In the genomic region with DNA sequence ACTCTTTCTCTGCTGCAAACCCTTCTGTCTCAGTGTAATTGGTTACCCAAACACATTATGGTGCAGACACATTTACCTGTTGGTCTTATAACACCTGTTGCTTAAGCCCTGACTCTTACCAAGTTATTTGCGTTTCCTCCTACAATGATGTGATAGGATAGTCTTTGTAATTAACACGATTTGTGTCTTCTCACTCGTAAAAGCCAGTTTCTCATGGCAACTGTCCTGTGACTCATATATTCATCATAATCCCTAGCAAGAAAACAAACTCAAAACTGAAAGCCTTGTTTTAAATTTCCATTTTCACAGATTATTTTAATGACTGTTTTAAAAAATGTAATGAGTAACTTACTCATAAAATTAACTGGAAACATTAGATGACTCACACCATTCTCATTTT, we compare ENCODE assay signal across 15 cellular contexts.
DNase-seq lines count a peak whose midpoint lies in the region; ATAC-seq and TF ChIP-seq lines count a peak whose summit lies in the region.
"Had no signal": no experiment of that assay in that cellular context is flagged by ENCODE, and none has a peak within 500 bp of the region (broad histone marks: within the 10 kb centered on the region; RNA-seq: fewer than 3 reads in every experiment).

No MANE protein-coding gene starts in this region.

- intact Hi-C loops in A673 (cut with micrococcal nuclease; ENCODE audit: unreplicated experiment), result no loop called here

- DNase-seq in A673 (ENCODE audit: low spot score) (peak; percentile 55), Ammon's horn (ENCODE audit: low spot score) (peak; percentile 8), RWPE2 (ENCODE audit: low spot score) (no peak), foreskin keratinocyte (peak; percentile 22 to 41), immature natural killer cell (no peak), H4 (ENCODE audit: low spot score) (no peak)
- DNase-seq in activated CD8-positive, alpha-beta memory T cell treated with anti-CD3 and anti-CD28 coated beads, Interleukin-2, amount 50 U/mL, for 4 hours, result no peak
- DNase-seq: CD4-positive, CD25-positive, alpha-beta regulatory T cell; DMS 273 treated with DMSO at 0.1 percent for 48 hours; DMS79 treated with DMSO at 0.1 percent for 48 hours; EL; GOT3 had no signal

- POLR2A ChIA-PET in A673 (lab: Charles Lee; ENCODE audit: low non-redundant PET), result no interaction called here

- no peaks in the 10 kb centered on the region for H3K4me1 Mint-ChIP-seq in immature natural killer cell
- H3K4me1 Mint-ChIP-seq: CD4-positive, CD25-positive, alpha-beta regulatory T cell had no signal

- peaks cover 12% of the 10 kb centered on the region for H3K9me3 ChIP-seq in A673 (ENCODE audit: low read depth, low read length, poor library complexity, severe bottlenecking)
- no peaks in the 10 kb centered on the region for H3K9me3 ChIP-seq in RWPE2 (ENCODE audit: severe bottlenecking)
- H3K9me3 ChIP-seq: HAP-1 had no signal

- H3K9me3 Mint-ChIP-seq in immature natural killer cell, result peaks cover 6 to 30% (median 12%) of the 10 kb centered on the region in 6 donors

- no peak overlapping the region for H3K27ac Mint-ChIP-seq in immature natural killer cell
- H3K27ac Mint-ChIP-seq: CD4-positive, CD25-positive, alpha-beta regulatory T cell; IgD-negative memory B cell had no signal

- ATAC-seq in RWPE2 (ENCODE audit: low read depth) (peak; percentile 33; the same call in 1 of the 3 replicates), foreskin keratinocyte (peak; percentile 89)

- no peak overlapping the region for H3K4me3 ChIP-seq in A673 (ENCODE audit: low read depth, low read length, poor library complexity, severe bottlenecking)
- no peak overlapping the region for H3K4me3 ChIP-seq in RWPE2 (ENCODE audit: severe bottlenecking)
- H3K4me3 ChIP-seq: BLaER1 treated with 17β-estradiol and CSF1 and Interleukin-3, amounts not matched to agents 10 nM and 100 nM; HAP-1 had no signal

- peaks cover 0 to 3% (median 0%) of the 10 kb centered on the region in 3 donors for H3K36me3 Mint-ChIP-seq in immature natural killer cell
- H3K36me3 Mint-ChIP-seq: CD4-positive, CD25-positive, alpha-beta regulatory T cell; IgD-negative memory B cell had no signal

- TF ChIP-seq CTCF in A673 (conservative IDR thresholded peaks at IDR 0.05; ENCODE audit: low read depth, low read length) (no peak), RWPE2 (IDR thresholded peaks at IDR 0.05; ENCODE audit: poor library complexity, severe bottlenecking) (no peak), foreskin keratinocyte (conservative IDR thresholded peaks at IDR 0.05) (no peak)

- CTCF ChIA-PET in A673 (lab: Charles Lee), result no interaction called here

- BruUV-seq in A673 (replicated peaks; lab: Mats Ljungman, UMichigan), result no TSS peak

- no peak overlapping the region for H3K27ac ChIP-seq in A673 (ENCODE audit: low read depth, low read length, poor library complexity, severe bottlenecking)
- peak overlapping the region; percentile 19 for H3K27ac ChIP-seq in RWPE2 (ENCODE audit: poor library complexity, severe bottlenecking)
- H3K27ac ChIP-seq in foreskin keratinocyte, result peak overlapping the region; percentile 62
- H3K27ac ChIP-seq: BLaER1 treated with 17β-estradiol and CSF1 and Interleukin-3, amounts not matched to agents 10 nM and 100 nM had no signal

- H3K4me3 Mint-ChIP-seq in immature natural killer cell, result no peak overlapping the region
- H3K4me3 Mint-ChIP-seq: CD4-positive, CD25-positive, alpha-beta regulatory T cell; IgD-negative memory B cell had no signal

- no peaks in the 10 kb centered on the region for H3K36me3 ChIP-seq in A673 (ENCODE audit: insufficient read depth, low read length, poor library complexity, severe bottlenecking)
- no peaks in the 10 kb centered on the region for H3K36me3 ChIP-seq in RWPE2 (ENCODE audit: low read depth)
- H3K36me3 ChIP-seq: BLaER1 treated with 17β-estradiol and CSF1 and Interleukin-3, amounts not matched to agents 10 nM and 100 nM; HAP-1 had no signal

- H3K27me3 Mint-ChIP-seq in immature natural killer cell (ENCODE audit: low read depth in 3 of 3), result peaks cover 0 to 5% (median 4%) of the 10 kb centered on the region in 3 donors
- H3K27me3 Mint-ChIP-seq: CD4-positive, CD25-positive, alpha-beta regulatory T cell; IgD-negative memory B cell had no signal

- H3K27me3 ChIP-seq in A673 (replicated peaks; ENCODE audit: insufficient read depth, low read depth, low read length, poor library complexity) (no peaks in the 10 kb centered on the region), RWPE2 (ENCODE audit: insufficient read depth, poor library complexity, severe bottlenecking) (no peaks in the 10 kb centered on the region), foreskin keratinocyte (no peaks in the 10 kb centered on the region)
- H3K27me3 ChIP-seq: BLaER1 treated with 17β-estradiol and CSF1 and Interleukin-3, amounts not matched to agents 10 nM and 100 nM had no signal

- no peaks in the 10 kb centered on the region for H3K4me1 ChIP-seq in A673 (ENCODE audit: insufficient read depth, low read length, poor library complexity, severe bottlenecking)
- peaks cover 5% of the 10 kb centered on the region for H3K4me1 ChIP-seq in RWPE2 (ENCODE audit: insufficient read depth, poor library complexity, severe bottlenecking)
- H3K4me1 ChIP-seq in foreskin keratinocyte, result no peaks in the 10 kb centered on the region
- H3K4me1 ChIP-seq: HAP-1 had no signal

Comparison
In these comparisons a context has a peak if more than half of its experiments do, and no peak if none do; other contexts are left out.
1. DNase-seq: peak in A673 (single experiment), Ammon's horn (single experiment) and foreskin keratinocyte (2 of 2); none in RWPE2 (single experiment), activated CD8-positive, alpha-beta memory T cell treated with anti-CD3 and anti-CD28 coated beads, Interleukin-2, amount 50 U/mL, for 4 hours (single experiment), immature natural killer cell (0 of 3) and H4 (single experiment).